Comparison of ENCODE assay signal across 17 cellular contexts in the genomic region with DNA sequence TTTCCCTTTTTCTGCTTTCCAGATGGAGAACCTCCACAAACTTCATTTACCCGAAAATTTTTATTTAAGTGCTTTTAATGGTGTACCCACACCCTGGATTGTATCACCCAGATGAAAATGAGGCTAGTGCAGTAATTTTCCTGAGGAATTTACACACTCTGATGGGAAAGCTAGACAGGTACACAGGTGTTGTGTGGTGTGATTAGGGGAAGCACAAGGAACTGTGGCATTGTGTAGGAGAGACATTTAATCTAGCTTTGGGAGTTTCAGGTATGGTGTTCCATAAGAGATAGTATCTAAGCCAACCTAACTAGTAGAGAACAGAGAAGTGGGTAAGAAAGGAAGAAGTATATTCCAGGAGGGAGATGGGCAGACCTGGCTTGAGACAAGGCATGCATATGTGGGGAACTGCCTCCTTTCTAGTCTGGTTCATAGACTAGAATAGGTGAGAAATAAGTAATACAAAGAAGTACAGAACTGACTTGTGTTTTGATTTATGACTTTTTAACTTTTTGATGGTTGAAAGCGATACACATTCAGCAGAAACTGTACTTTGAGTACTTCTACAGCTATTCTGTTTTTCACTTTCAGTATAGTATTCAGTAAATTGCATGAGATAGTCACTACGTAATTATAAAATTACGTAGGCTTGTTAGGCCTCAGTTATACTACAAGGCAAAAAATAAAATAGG. TPM values are rescaled to one million over a fixed set of nuclear protein-coding genes. Genes with fewer than 3 reads are reported as not detected.
A peak's percentile ranks its signal among the peaks of the same experiment; 100 is the strongest.
DNase-seq lines count a peak whose midpoint lies in the region; ATAC-seq lines count a peak whose summit lies in the region.
"Had no signal": no experiment of that assay in that cellular context is flagged by ENCODE, and none has a peak within 500 bp of the region (broad histone marks: within the 10 kb centered on the region; RNA-seq: fewer than 3 reads in every experiment).

No MANE protein-coding gene starts in this region.

- peak; percentile 87 to 95 for ATAC-seq in activated naive CD4-positive, alpha-beta T cell treated with anti-CD3 and anti-CD28 coated beads, Interleukin-2, amount 50 U/mL, for 72 hours
- ATAC-seq in GM21423 (IDR thresholded peaks at IDR 0.05; ENCODE audit: unreplicated experiment) = peak; percentile 73
- peak; percentile 61 for ATAC-seq in HG03066 (IDR thresholded peaks at IDR 0.05; ENCODE audit: low read depth, unreplicated experiment)
- peak; percentile 88 for ATAC-seq in stimulated activated effector memory CD8-positive, alpha-beta T cell treated with anti-CD3 and anti-CD28 coated beads, Interleukin-12 subunit alpha, Interleukin-12 subunit beta, amount 100 ng/mL, for 72 hours

- peaks cover 61% of the 10 kb centered on the region for H3K36me3 ChIP-seq in CD4-positive, alpha-beta memory T cell (ENCODE audit: insufficient read depth, low read length)

- intact Hi-C loops in CD4-positive, alpha-beta memory T cell (cut with micrococcal nuclease) = no loop called here

- peak overlapping the region; percentile 3 to 67 for H3K27ac Mint-ChIP-seq in activated naive CD4-positive, alpha-beta T cell treated with anti-CD3 and anti-CD28 coated beads, Interleukin-2, amount 50 U/mL, for 72 hours
- H3K27ac Mint-ChIP-seq in stimulated activated effector memory CD8-positive, alpha-beta T cell treated with anti-CD3 and anti-CD28 coated beads, Interleukin-12 subunit alpha, Interleukin-12 subunit beta, amount 100 ng/mL, for 72 hours = no peak overlapping the region
- H3K27ac Mint-ChIP-seq in CD4-positive, alpha-beta memory T cell = peak overlapping the region in 3 of 7 donors; percentile 5 to 65 (median 40)
- H3K27ac Mint-ChIP-seq: stimulated activated naive CD8-positive, alpha-beta T cell treated with anti-CD3 and anti-CD28 coated beads, Interleukin-15, Interleukin-2, amounts not matched to agents 100 ng/mL and 50 ng/mL, for 24 hours had no signal

- H3K4me1 Mint-ChIP-seq in stimulated activated effector memory CD8-positive, alpha-beta T cell treated with anti-CD3 and anti-CD28 coated beads, Interleukin-12 subunit alpha, Interleukin-12 subunit beta, amount 100 ng/mL, for 72 hours = peaks cover 27% of the 10 kb centered on the region
- H3K4me1 Mint-ChIP-seq in CD4-positive, alpha-beta memory T cell = peaks cover 4 to 33% (median 9%) of the 10 kb centered on the region in 4 donors

- H3K4me3 Mint-ChIP-seq in stimulated activated effector memory CD8-positive, alpha-beta T cell treated with anti-CD3 and anti-CD28 coated beads, Interleukin-12 subunit alpha, Interleukin-12 subunit beta, amount 100 ng/mL, for 72 hours = no peak overlapping the region
- H3K4me3 Mint-ChIP-seq in CD4-positive, alpha-beta memory T cell = no peak overlapping the region
- H3K4me3 Mint-ChIP-seq: natural killer cell treated with Interleukin-12 subunit alpha and Interleukin-12 subunit beta and Interleukin-15 and Interleukin-18, amount 100 ng/mL, for 72 hours; stimulated activated naive CD8-positive, alpha-beta T cell treated with anti-CD3 and anti-CD28 coated beads, Interleukin-15, Interleukin-2, amounts not matched to agents 100 ng/mL and 50 ng/mL, for 24 hours had no signal

- no peaks in the 10 kb centered on the region for H3K9me3 ChIP-seq in CD4-positive, alpha-beta memory T cell (ENCODE audit: control insufficient read depth in 1 of 2, low read length in 2 of 2)

- CTCF ChIA-PET in CD4-positive, alpha-beta memory T cell (lab: Charles Lee; ENCODE audit: partially characterized antibody) = no interaction called here

- POLR2A ChIA-PET in CD4-positive, alpha-beta memory T cell (lab: Charles Lee; ENCODE audit: partially characterized antibody) = no interaction called here

- DNase-seq in activated naive CD4-positive, alpha-beta T cell treated with anti-CD3 and anti-CD28 coated beads, Interleukin-2, amount 50 U/mL, for 72 hours (ENCODE audit: low spot score in 2 of 2) = no peak
- no peak for DNase-seq in activated naive CD4-positive, alpha-beta T cell (lab: John Stamatoyannopoulos, UW)
- no peak for DNase-seq in stimulated activated effector memory CD8-positive, alpha-beta T cell treated with anti-CD3 and anti-CD28 coated beads, Interleukin-12 subunit alpha, Interleukin-12 subunit beta, amount 100 ng/mL, for 72 hours (ENCODE audit: low spot score in 2 of 2)
- no peak for DNase-seq in CD4-positive, alpha-beta memory T cell
- no peak for DNase-seq in stimulated activated naive CD4-positive, alpha-beta T cell (lab: John Stamatoyannopoulos, UW)
- no peak for DNase-seq in NCI-H345 (lab: John Stamatoyannopoulos, UW)
- DNase-seq: amygdala, DMS79, Kasumi-1, NCI-H187, retina had no signal

- H3K27me3 Mint-ChIP-seq in CD4-positive, alpha-beta memory T cell = no peaks in the 10 kb centered on the region
- H3K27me3 Mint-ChIP-seq: natural killer cell treated with Interleukin-12 subunit alpha and Interleukin-12 subunit beta and Interleukin-15 and Interleukin-18, amount 100 ng/mL, for 72 hours; stimulated activated naive CD8-positive, alpha-beta T cell treated with anti-CD3 and anti-CD28 coated beads, Interleukin-15, Interleukin-2, amounts not matched to agents 100 ng/mL and 50 ng/mL, for 24 hours had no signal

- H3K4me1 ChIP-seq in CD4-positive, alpha-beta memory T cell (ENCODE audit: insufficient read depth, low read length) = no peaks in the 10 kb centered on the region

- H3K27me3 ChIP-seq in CD4-positive, alpha-beta memory T cell (ENCODE audit: insufficient read depth, low read length) = no peaks in the 10 kb centered on the region

- no peak overlapping the region for H3K4me3 ChIP-seq in CD4-positive, alpha-beta memory T cell (ENCODE audit: low read length in 2 of 2)
- H3K4me3 ChIP-seq: coronary artery had no signal

- H3K27ac ChIP-seq in CD4-positive, alpha-beta memory T cell (ENCODE audit: low read depth, low read length) = no peak overlapping the region
- H3K27ac ChIP-seq: coronary artery, HL-60 had no signal

- peaks cover 22 to 71% of the 10 kb centered on the region in 2 donors for H3K36me3 Mint-ChIP-seq in activated naive CD4-positive, alpha-beta T cell treated with anti-CD3 and anti-CD28 coated beads, Interleukin-2, amount 50 U/mL, for 72 hours
- H3K36me3 Mint-ChIP-seq in stimulated activated effector memory CD8-positive, alpha-beta T cell treated with anti-CD3 and anti-CD28 coated beads, Interleukin-12 subunit alpha, Interleukin-12 subunit beta, amount 100 ng/mL, for 72 hours = peaks cover 100% of the 10 kb centered on the region
- H3K36me3 Mint-ChIP-seq in CD4-positive, alpha-beta memory T cell = peaks cover 51 to 86% of the 10 kb centered on the region in 2 donors

- no peaks in the 10 kb centered on the region for H3K9me3 Mint-ChIP-seq in activated naive CD4-positive, alpha-beta T cell treated with anti-CD3 and anti-CD28 coated beads, Interleukin-2, amount 50 U/mL, for 72 hours
- H3K9me3 Mint-ChIP-seq in stimulated activated effector memory CD8-positive, alpha-beta T cell treated with anti-CD3 and anti-CD28 coated beads, Interleukin-12 subunit alpha, Interleukin-12 subunit beta, amount 100 ng/mL, for 72 hours = no peaks in the 10 kb centered on the region
- H3K9me3 Mint-ChIP-seq in CD4-positive, alpha-beta memory T cell = no peaks in the 10 kb centered on the region
- H3K9me3 Mint-ChIP-seq: natural killer cell treated with Interleukin-12 subunit alpha and Interleukin-12 subunit beta and Interleukin-15 and Interleukin-18, amount 100 ng/mL, for 72 hours; stimulated activated naive CD8-positive, alpha-beta T cell treated with anti-CD3 and anti-CD28 coated beads, Interleukin-15, Interleukin-2, amounts not matched to agents 100 ng/mL and 50 ng/mL, for 24 hours had no signal

RNA-seq across cellular contexts. Expression of gene ROPN1L, which starts 22.9 kb away (rescaled TPM):
- under 1 TPM in 1 of 2 donors, not detected in 1; 0.18 TPM for total RNA-seq in activated naive CD4-positive, alpha-beta T cell treated with anti-CD3 and anti-CD28 coated beads, Interleukin-2, amount 50 U/mL, for 72 hours
- total RNA-seq in CD4-positive, alpha-beta memory T cell = under 1 TPM; 0.42 to 0.47 TPM
- 1 to 10 TPM; 3.8 to 6.5 TPM for polyA plus RNA-seq in CD4-positive, alpha-beta memory T cell
